In genomic region chr4:167100120-167100519, GRCh38 we compare ENCODE assay signal across 10 cellular contexts.
DNase-seq lines count a peak whose midpoint lies in the region; ATAC-seq and TF ChIP-seq lines count a peak whose summit lies in the region.
"Had no signal": no experiment of that assay in that cellular context is flagged by ENCODE, and none has a peak within 500 bp of the region (broad histone marks: within the 10 kb centered on the region; RNA-seq: fewer than 3 reads in every experiment).

No MANE protein-coding gene starts in this region.

- no peaks in the 10 kb centered on the region for H3K36me3 Mint-ChIP-seq in activated T-cell treated with anti-CD3 and anti-CD28 coated beads, Interleukin-2, amount 50 U/mL, for 72 hours (ENCODE audit: insufficient read depth in 2 of 2)
- H3K36me3 Mint-ChIP-seq: brain had no signal

- no peaks in the 10 kb centered on the region for H3K27me3 ChIP-seq in ovary
- H3K27me3 ChIP-seq: SJSA1 had no signal

- ATAC-seq in activated T-cell treated with anti-CD3 and anti-CD28 coated beads, Interleukin-2, amount 50 U/mL, for 72 hours (replicated peaks in 1 of 2), result no peak
- no peak for ATAC-seq in HG03354 (IDR thresholded peaks at IDR 0.05; ENCODE audit: poor library complexity, severe bottlenecking, unreplicated experiment)

- no peak for TF ChIP-seq EP300 in ovary (IDR thresholded peaks at IDR 0.05)

- WGBS in ovary, 3 donors, result 5% methylated on average over 1 of the region's 1 CpG

- no peak overlapping the region for H3K4me3 ChIP-seq in ovary
- H3K4me3 ChIP-seq: SJSA1 had no signal

- no peak for TF ChIP-seq CTCF in ovary (IDR thresholded peaks at IDR 0.05)

- no peak overlapping the region for H3K27ac ChIP-seq in ovary
- H3K27ac ChIP-seq: SJSA1 had no signal

- peak overlapping the region; percentile 10 for H3K27ac Mint-ChIP-seq in activated T-cell treated with anti-CD3 and anti-CD28 coated beads, Interleukin-2, amount 50 U/mL, for 72 hours

- no peaks in the 10 kb centered on the region for H3K36me3 ChIP-seq in ovary
- H3K36me3 ChIP-seq: SJSA1 had no signal

- no peaks in the 10 kb centered on the region for H3K4me1 ChIP-seq in ovary (ENCODE audit: insufficient read depth)
- H3K4me1 ChIP-seq: SJSA1 had no signal

- no peaks in the 10 kb centered on the region for H3K4me1 Mint-ChIP-seq in activated T-cell treated with anti-CD3 and anti-CD28 coated beads, Interleukin-2, amount 50 U/mL, for 72 hours (ENCODE audit: low read depth)

- TF ChIP-seq POLR2A in ovary (IDR thresholded peaks at IDR 0.05), result no peak

- intact Hi-C loops in ovary (cut with DNase I), result no loop called here

- peaks cover 2 to 3% of the 10 kb centered on the region in 2 donors for H3K9me3 Mint-ChIP-seq in activated T-cell treated with anti-CD3 and anti-CD28 coated beads, Interleukin-2, amount 50 U/mL, for 72 hours

- H3K4me3 Mint-ChIP-seq in activated T-cell treated with anti-CD3 and anti-CD28 coated beads, Interleukin-2, amount 50 U/mL, for 72 hours, result no peak overlapping the region

- no peaks in the 10 kb centered on the region for H3K27me3 Mint-ChIP-seq in activated T-cell treated with anti-CD3 and anti-CD28 coated beads, Interleukin-2, amount 50 U/mL, for 72 hours (ENCODE audit: low read depth)

- DNase-seq in activated T-cell treated with anti-CD3 and anti-CD28 coated beads, Interleukin-2, amount 50 U/mL, for 72 hours, result no peak
- no peak for DNase-seq in activated T-cell treated with anti-CD3 and anti-CD28 coated beads, Interleukin-2, amount 50 U/mL, for 1 hour
- peak; percentile 43 for DNase-seq in NCI-H226
- DNase-seq in fibroblast of the conjunctiva (ENCODE audit: low read depth), result peak; percentile 29
- DNase-seq in superior temporal gyrus (ENCODE audit: extremely low spot score), result peak; percentile 95
- DNase-seq in ovary, result no peak
- DNase-seq in NOMO-1 (lab: John Stamatoyannopoulos, UW; ENCODE audit: unreplicated experiment in 2 of 2), result no peak

- no peaks in the 10 kb centered on the region for H3K9me3 ChIP-seq in ovary
- H3K9me3 ChIP-seq: SJSA1 had no signal

Comparison
In these comparisons a context has a peak if more than half of its experiments do, and no peak if none do; other contexts are left out.
1. DNase-seq: peak in NCI-H226 (single experiment), fibroblast of the conjunctiva (single experiment) and superior temporal gyrus (single experiment); none in activated T-cell treated with anti-CD3 and anti-CD28 coated beads, Interleukin-2, amount 50 U/mL, for 72 hours (0 of 2), activated T-cell treated with anti-CD3 and anti-CD28 coated beads, Interleukin-2, amount 50 U/mL, for 1 hour (single experiment), ovary (0 of 5) and NOMO-1 (0 of 2).